10 cellular contexts compared by ENCODE assay signal in the genomic region with DNA sequence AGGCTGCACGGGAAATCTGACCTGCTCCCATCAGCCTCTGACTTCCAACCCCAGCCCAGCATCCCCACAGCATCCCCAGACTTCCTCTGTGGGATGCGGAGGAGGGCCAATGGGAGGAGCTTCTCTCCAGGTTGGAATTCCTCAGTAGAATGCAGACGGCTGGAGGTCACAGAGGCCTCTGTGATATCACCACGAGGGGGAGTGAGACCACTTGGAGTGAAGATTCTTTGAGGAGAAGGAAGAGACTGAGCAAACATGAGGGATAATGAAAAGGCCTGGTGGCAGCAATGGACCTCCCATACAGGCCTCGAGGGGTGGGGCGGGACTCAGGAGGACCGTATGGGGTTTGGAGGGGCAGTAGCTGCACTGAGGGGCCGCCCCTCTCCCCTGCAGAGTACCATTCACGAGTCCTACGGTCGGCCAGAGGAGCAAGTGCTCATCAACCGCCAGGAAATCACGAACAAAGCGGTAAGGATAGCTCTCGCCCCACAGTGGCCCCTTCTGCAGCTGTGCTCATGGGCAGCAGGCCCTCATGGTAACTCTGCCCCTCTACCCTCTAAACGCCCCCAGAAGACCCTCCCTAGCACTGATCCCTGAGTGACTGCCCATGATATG. TPM values are rescaled to one million over a fixed set of nuclear protein-coding genes. Genes with fewer than 3 reads are reported as not detected.
DNase-seq lines count a peak whose midpoint lies in the region; ATAC-seq and TF ChIP-seq lines count a peak whose summit lies in the region.
"Had no signal": no experiment of that assay in that cellular context is flagged by ENCODE, and none has a peak within 500 bp of the region (broad histone marks: within the 10 kb centered on the region; RNA-seq: fewer than 3 reads in every experiment).

CATSPER4 (plus strand) TSS at position 230 of the 615 bp plus-strand sequence; CDS start at position 256, 26 bp downstream.

- no peaks in the 10 kb centered on the region for H3K27me3 ChIP-seq in PC-9 (ENCODE audit: insufficient read depth, low read depth)

- CTCF ChIA-PET in activated naive CD4-positive, alpha-beta T cell treated with anti-CD3 and anti-CD28 coated beads, Interleukin-2, amount 10 ng/mL, durations not matched to agents 7 days and 5 days (lab: Charles Lee): interaction anchor here (1.0 to 2.4 kb wide), 6 partner anchors 12 to 204 kb away, joined by 3 to 7 read pairs (median 4); partner anchors contain the start of gene CEP85
- CTCF ChIA-PET in activated naive CD4-positive, alpha-beta T cell treated with anti-CD3 and anti-CD28 coated beads for 36 hours (lab: Charles Lee): interaction anchor here (0.6 to 2.6 kb wide), 3 partner anchors 26 to 173 kb away, joined by 3 to 10 read pairs (median 3); partner anchors contain the start of gene CEP85
- CTCF ChIA-PET in PC-9 (lab: Charles Lee): interaction anchor here (0.6 to 1.0 kb wide), 2 partner anchors 43 to 74 kb away, joined by 4 to 5 read pairs; no protein-coding TSS in a partner anchor

- peaks cover 38% of the 10 kb centered on the region for H3K4me1 Mint-ChIP-seq in activated naive CD4-positive, alpha-beta T cell treated with anti-CD3 and anti-CD28 coated beads, Interleukin-2, amount 10 ng/mL, durations not matched to agents 7 days and 5 days
- peaks cover 13% of the 10 kb centered on the region for H3K4me1 Mint-ChIP-seq in activated naive CD4-positive, alpha-beta T cell treated with anti-CD3 and anti-CD28 coated beads for 36 hours (ENCODE audit: low read depth)
- peaks cover 7% of the 10 kb centered on the region for H3K4me1 Mint-ChIP-seq in stimulated activated effector memory CD8-positive, alpha-beta T cell treated with anti-CD3 and anti-CD28 coated beads, Interleukin-12 subunit alpha, Interleukin-12 subunit beta, amount 100 ng/mL, for 72 hours

- intact Hi-C loops in activated naive CD4-positive, alpha-beta T cell treated with anti-CD3 and anti-CD28 coated beads for 36 hours (cut with micrococcal nuclease): loop anchor here (1.0 kb wide), 1 partner anchor 44 kb away; the partner anchor contains the start of gene CEP85
- intact Hi-C loops in PC-9 (cut with micrococcal nuclease; ENCODE audit: unreplicated experiment): no loop called here

- H3K79me2 ChIP-seq in PC-9 (ENCODE audit: low read depth): no peaks in the 10 kb centered on the region

- peak within 1 kb of the TSS; percentile 13 for H3K4me3 Mint-ChIP-seq in activated naive CD4-positive, alpha-beta T cell treated with anti-CD3 and anti-CD28 coated beads, Interleukin-2, amount 10 ng/mL, durations not matched to agents 7 days and 5 days
- H3K4me3 Mint-ChIP-seq in activated naive CD4-positive, alpha-beta T cell treated with anti-CD3 and anti-CD28 coated beads for 36 hours: no peak within 1 kb of the TSS
- no peak within 1 kb of the TSS for H3K4me3 Mint-ChIP-seq in stimulated activated effector memory CD8-positive, alpha-beta T cell treated with anti-CD3 and anti-CD28 coated beads, Interleukin-12 subunit alpha, Interleukin-12 subunit beta, amount 100 ng/mL, for 72 hours

- no TSS peak for BruUV-seq in PC-9 (replicated peaks; lab: Mats Ljungman, UMichigan)

- no peaks in the 10 kb centered on the region for H3F3A ChIP-seq in PC-9 (ENCODE audit: insufficient read depth, low read depth)

- H2AFZ ChIP-seq in PC-9: no peak within 1 kb of the TSS

- H3K9me3 ChIP-seq in PC-9 (ENCODE audit: insufficient read depth, low read depth): no peaks in the 10 kb centered on the region

- no peak for ATAC-seq in stimulated activated effector memory CD8-positive, alpha-beta T cell treated with anti-CD3 and anti-CD28 coated beads, Interleukin-12 subunit alpha, Interleukin-12 subunit beta, amount 100 ng/mL, for 72 hours

- H3K36me3 ChIP-seq in PC-9 (ENCODE audit: low read depth): no peaks in the 10 kb centered on the region

- H3K4me1 ChIP-seq in PC-9 (replicated peaks; ENCODE audit: insufficient read depth): no peaks in the 10 kb centered on the region

- H3K4me2 ChIP-seq in PC-9: no peak within 1 kb of the TSS
- H3K4me2 ChIP-seq: KMS-11 had no signal

- no peaks in the 10 kb centered on the region for H3K9me2 ChIP-seq in PC-9 (ENCODE audit: insufficient read depth)

- H3K4me3 ChIP-seq in fibroblast of the aortic adventitia (ENCODE audit: low read depth, low read length) (no peak within 1 kb of the TSS), PC-9 (no peak within 1 kb of the TSS)

- H3K27ac ChIP-seq in PC-9: no peak within 1 kb of the TSS
- H3K27ac ChIP-seq: KMS-11 had no signal

- no peaks in the 10 kb centered on the region for H4K20me1 ChIP-seq in PC-9 (ENCODE audit: insufficient read depth)

- peak; percentile 25 for TF ChIP-seq CTCF in fibroblast of the aortic adventitia (IDR thresholded peaks at IDR 0.05; ENCODE audit: insufficient read depth, low read length)
- no peak for TF ChIP-seq CTCF in PC-9 (conservative IDR thresholded peaks at IDR 0.05)

- no peaks in the 10 kb centered on the region for H3K9me3 Mint-ChIP-seq in activated naive CD4-positive, alpha-beta T cell treated with anti-CD3 and anti-CD28 coated beads, Interleukin-2, amount 10 ng/mL, durations not matched to agents 7 days and 5 days
- H3K9me3 Mint-ChIP-seq in activated naive CD4-positive, alpha-beta T cell treated with anti-CD3 and anti-CD28 coated beads for 36 hours: no peaks in the 10 kb centered on the region
- no peaks in the 10 kb centered on the region for H3K9me3 Mint-ChIP-seq in stimulated activated effector memory CD8-positive, alpha-beta T cell treated with anti-CD3 and anti-CD28 coated beads, Interleukin-12 subunit alpha, Interleukin-12 subunit beta, amount 100 ng/mL, for 72 hours

- peaks cover 1% of the 10 kb centered on the region for H3K36me3 Mint-ChIP-seq in activated naive CD4-positive, alpha-beta T cell treated with anti-CD3 and anti-CD28 coated beads, Interleukin-2, amount 10 ng/mL, durations not matched to agents 7 days and 5 days
- no peaks in the 10 kb centered on the region for H3K36me3 Mint-ChIP-seq in activated naive CD4-positive, alpha-beta T cell treated with anti-CD3 and anti-CD28 coated beads for 36 hours (ENCODE audit: low read depth)
- H3K36me3 Mint-ChIP-seq in stimulated activated effector memory CD8-positive, alpha-beta T cell treated with anti-CD3 and anti-CD28 coated beads, Interleukin-12 subunit alpha, Interleukin-12 subunit beta, amount 100 ng/mL, for 72 hours: no peaks in the 10 kb centered on the region

- DNase-seq in activated naive CD4-positive, alpha-beta T cell treated with anti-CD3 and anti-CD28 coated beads, Interleukin-2, amount 10 ng/mL, durations not matched to agents 7 days and 5 days: no peak
- DNase-seq in activated naive CD4-positive, alpha-beta T cell treated with anti-CD3 and anti-CD28 coated beads for 36 hours: no peak
- peak; percentile 44 for DNase-seq in RPMI8226
- DNase-seq in fibroblast of the aortic adventitia (ENCODE audit: low read depth): no peak
- DNase-seq in stimulated activated effector memory CD8-positive, alpha-beta T cell treated with anti-CD3 and anti-CD28 coated beads, Interleukin-12 subunit alpha, Interleukin-12 subunit beta, amount 100 ng/mL, for 72 hours (ENCODE audit: low spot score in 2 of 2): no peak
- DNase-seq in ureter (ENCODE audit: low spot score): no peak
- DNase-seq in PC-9: no peak
- DNase-seq in hepatic stellate cell (ENCODE audit: low spot score): no peak
- DNase-seq: activated T-cell treated with anti-CD3 and anti-CD28 coated beads, Interleukin-2, amount 50 U/mL, for 1 hour had no signal

- peaks cover 52% of the 10 kb centered on the region for H3K27me3 Mint-ChIP-seq in activated naive CD4-positive, alpha-beta T cell treated with anti-CD3 and anti-CD28 coated beads, Interleukin-2, amount 10 ng/mL, durations not matched to agents 7 days and 5 days
- no peaks in the 10 kb centered on the region for H3K27me3 Mint-ChIP-seq in activated naive CD4-positive, alpha-beta T cell treated with anti-CD3 and anti-CD28 coated beads for 36 hours (ENCODE audit: low read depth)

- H3K27ac Mint-ChIP-seq in activated naive CD4-positive, alpha-beta T cell treated with anti-CD3 and anti-CD28 coated beads, Interleukin-2, amount 10 ng/mL, durations not matched to agents 7 days and 5 days: no peak within 1 kb of the TSS
- H3K27ac Mint-ChIP-seq in activated naive CD4-positive, alpha-beta T cell treated with anti-CD3 and anti-CD28 coated beads for 36 hours: no peak within 1 kb of the TSS
- peak within 1 kb of the TSS; percentile 60 for H3K27ac Mint-ChIP-seq in stimulated activated effector memory CD8-positive, alpha-beta T cell treated with anti-CD3 and anti-CD28 coated beads, Interleukin-12 subunit alpha, Interleukin-12 subunit beta, amount 100 ng/mL, for 72 hours

- POLR2A ChIA-PET in PC-9 (lab: Charles Lee; ENCODE audit: unreplicated experiment): interaction anchor here (0.7 kb wide), 1 partner anchor 44 kb away, joined by 4 read pairs; no protein-coding TSS in a partner anchor

RNA-seq across cellular contexts. Expression of gene CATSPER4, which starts in this region (rescaled TPM):
- not detected for total RNA-seq in activated naive CD4-positive, alpha-beta T cell treated with anti-CD3 and anti-CD28 coated beads for 36 hours
- total RNA-seq in fibroblast of the aortic adventitia (ENCODE audit: low replicate concordance) (not detected in 2 replicates), ureter (not detected), PC-9 (2021) (0.24 TPM in 1 of 2 replicates, not detected in the other)
